ENCODE assay signal across 9 cellular contexts in genomic region chr6:21188505-21189223, GRCh38.
A peak's percentile ranks its signal among the peaks of the same experiment; 100 is the strongest.
DNase-seq lines count a peak whose midpoint lies in the region; ATAC-seq and TF ChIP-seq lines count a peak whose summit lies in the region.
"Had no signal": no experiment of that assay in that cellular context is flagged by ENCODE, and none has a peak within 500 bp of the region (broad histone marks: within the 10 kb centered on the region; RNA-seq: fewer than 3 reads in every experiment).

No MANE protein-coding gene starts in this region.

- no peaks in the 10 kb centered on the region for H3K79me1 ChIP-seq in neuronal stem cell (ENCODE audit: low read depth, low read length)

- peaks cover 26% of the 10 kb centered on the region for H3K36me3 Mint-ChIP-seq in activated T-cell treated with anti-CD3 and anti-CD28 coated beads, Interleukin-2, amount 50 U/mL, for 24 hours (ENCODE audit: low read depth)

- no peaks in the 10 kb centered on the region for H3K27me3 Mint-ChIP-seq in activated T-cell treated with anti-CD3 and anti-CD28 coated beads, Interleukin-2, amount 50 U/mL, for 24 hours

- H2AK5ac ChIP-seq in neuronal stem cell (ENCODE audit: low read depth, low read length): no peak overlapping the region

- H3K9ac ChIP-seq in HUES64 (ENCODE audit: low read depth, low read length): no peak overlapping the region
- no peak overlapping the region for H3K9ac ChIP-seq in neuronal stem cell (ENCODE audit: low read depth, low read length, poor library complexity)
- H3K9ac ChIP-seq: KMS-11 had no signal

- no peak overlapping the region for H3K4ac ChIP-seq in neuronal stem cell (ENCODE audit: low read length)

- H3K4me1 ChIP-seq in HUES64 (ENCODE audit: insufficient read depth, low read length) (peaks cover 62% of the 10 kb centered on the region), RWPE2 (ENCODE audit: insufficient read depth, poor library complexity, severe bottlenecking) (peaks cover 19% of the 10 kb centered on the region), neuronal stem cell (ENCODE audit: control insufficient read depth in 2 of 2, insufficient read depth in 1 of 2, low read depth in 1 of 2, low read length in 2 of 2) (peaks cover 14 to 33% of the 10 kb centered on the region in 2 donors)

- no peak overlapping the region for H4K8ac ChIP-seq in neuronal stem cell (ENCODE audit: low read depth, low read length)

- no peak overlapping the region for H2BK5ac ChIP-seq in neuronal stem cell (ENCODE audit: low read length)

- H3K4me3 ChIP-seq in HUES64 (ENCODE audit: low read length): no peak overlapping the region
- no peak overlapping the region for H3K4me3 ChIP-seq in RWPE2 (ENCODE audit: severe bottlenecking)
- no peak overlapping the region for H3K4me3 ChIP-seq in neuronal stem cell (ENCODE audit: low read length in 2 of 2)

- H3K23ac ChIP-seq in neuronal stem cell (ENCODE audit: low read depth, low read length, poor library complexity): no peak overlapping the region

- H3K27ac ChIP-seq in HUES64 (ENCODE audit: low read depth, low read length) (peak overlapping the region; percentile 24; the same call in 1 of the 2 replicates), RWPE2 (ENCODE audit: poor library complexity, severe bottlenecking) (peak overlapping the region; percentile 81), neuronal stem cell (replicated peaks; ENCODE audit: low read length) (peak overlapping the region; percentile 76)
- H3K27ac ChIP-seq: KMS-11 had no signal

- no peak overlapping the region for H3K27ac Mint-ChIP-seq in activated T-cell treated with anti-CD3 and anti-CD28 coated beads, Interleukin-2, amount 50 U/mL, for 24 hours

- H3K4me3 Mint-ChIP-seq in activated T-cell treated with anti-CD3 and anti-CD28 coated beads, Interleukin-2, amount 50 U/mL, for 24 hours: no peak overlapping the region

- peak overlapping the region; percentile 41 for H2BK12ac ChIP-seq in neuronal stem cell (ENCODE audit: low read length)

- H3K36me3 ChIP-seq in HUES64 (ENCODE audit: insufficient read depth, low read length): no peaks in the 10 kb centered on the region
- no peaks in the 10 kb centered on the region for H3K36me3 ChIP-seq in RWPE2 (ENCODE audit: low read depth)
- no peaks in the 10 kb centered on the region for H3K36me3 ChIP-seq in neuronal stem cell (replicated peaks in 1 of 2; ENCODE audit: control insufficient read depth in 2 of 2, insufficient read depth in 2 of 2, low read length in 2 of 2)

- no peak overlapping the region for H4K91ac ChIP-seq in neuronal stem cell (ENCODE audit: low read depth, low read length, poor library complexity)

- H3K9me3 ChIP-seq in HUES64 (ENCODE audit: insufficient read depth, low read depth, low read length) (no peaks in the 10 kb centered on the region), RWPE2 (ENCODE audit: severe bottlenecking) (no peaks in the 10 kb centered on the region), neuronal stem cell (replicated peaks in 1 of 2; ENCODE audit: control insufficient read depth in 2 of 2, insufficient read depth in 1 of 2, low read depth in 1 of 2, low read length in 2 of 2) (peaks cover 0 to 5% of the 10 kb centered on the region in 2 donors)

- no peak overlapping the region for H3K4me2 ChIP-seq in neuronal stem cell (ENCODE audit: insufficient read depth, low read length, poor library complexity, severe bottlenecking)
- H3K4me2 ChIP-seq: KMS-11 had no signal

- no peak overlapping the region for H3K14ac ChIP-seq in neuronal stem cell (ENCODE audit: low read length)

- ATAC-seq in RWPE2 (ENCODE audit: low read depth): peak; percentile 97

- TF ChIP-seq CTCF in RWPE2 (IDR thresholded peaks at IDR 0.05; ENCODE audit: poor library complexity, severe bottlenecking): no peak

- DNase-seq in NCI-H2107 treated with DMSO at 0.1 percent for 48 hours (lab: John Stamatoyannopoulos, UW; ENCODE audit: unreplicated experiment): peak; percentile 75
- DNase-seq in NCI-H2107 (lab: John Stamatoyannopoulos, UW): no peak
- DNase-seq in RWPE2 (ENCODE audit: low spot score): no peak
- DNase-seq in neuronal stem cell (ENCODE audit: low spot score): no peak
- DNase-seq in effector CD8-positive, alpha-beta T cell (lab: John Stamatoyannopoulos, UW): no peak
- DNase-seq in superior temporal gyrus (ENCODE audit: extremely low spot score): no peak
- DNase-seq in activated T-cell treated with anti-CD3 and anti-CD28 coated beads, Interleukin-2, amount 50 U/mL, for 24 hours: no peak

- no peak overlapping the region for H2BK15ac ChIP-seq in neuronal stem cell (ENCODE audit: low read length)

- H3K27me3 ChIP-seq in HUES64 (ENCODE audit: insufficient read depth, low read length) (no peaks in the 10 kb centered on the region), RWPE2 (ENCODE audit: insufficient read depth, poor library complexity, severe bottlenecking) (no peaks in the 10 kb centered on the region), neuronal stem cell (ENCODE audit: control insufficient read depth in 3 of 3, insufficient read depth in 3 of 3, low read depth in 1 of 3, low read length in 3 of 3) (no peaks in the 10 kb centered on the region)

- 82% methylated on average over 9 of the region's 9 CpGs for WGBS in HUES64
- no CpG with 5 or more reads among the region's 9 CpGs for WGBS in neuronal stem cell (ENCODE audit: extremely low coverage in 2 of 2, insufficient read length in 2 of 2, insufficient replicate concordance in 1 of 2), 2 donors

- H3K9me3 Mint-ChIP-seq in activated T-cell treated with anti-CD3 and anti-CD28 coated beads, Interleukin-2, amount 50 U/mL, for 24 hours: no peaks in the 10 kb centered on the region

- no peak overlapping the region for H2BK120ac ChIP-seq in neuronal stem cell (ENCODE audit: low read depth, low read length)

- H2AFZ ChIP-seq in neuronal stem cell (ENCODE audit: low read length): peak overlapping the region; percentile 57

- H3K18ac ChIP-seq in neuronal stem cell (ENCODE audit: low read length): no peak overlapping the region

- peaks cover 35% of the 10 kb centered on the region for H3K4me1 Mint-ChIP-seq in activated T-cell treated with anti-CD3 and anti-CD28 coated beads, Interleukin-2, amount 50 U/mL, for 24 hours (ENCODE audit: low read depth)

Comparison
In these comparisons a context has a peak if more than half of its experiments do, and no peak if none do; other contexts are left out.
1. H3K27ac ChIP-seq: peak in every context shown above with its lines; median percentile 81 in RWPE2; 76 in neuronal stem cell; 24 in HUES64.